Comparison of ENCODE assay signal across 20 cellular contexts in genomic region chr11:16780698-16781550, GRCh38.
"Had no signal": no experiment of that assay in that cellular context is flagged by ENCODE, and none has a peak within 500 bp of the region (broad histone marks: within the 10 kb centered on the region; RNA-seq: fewer than 3 reads in every experiment).

No MANE protein-coding gene starts in this region.

- H3K36me3 Mint-ChIP-seq: activated naive CD4-positive, alpha-beta T cell treated with anti-CD3 and anti-CD28 coated beads, Interleukin-2, amount 50 U/mL, for 24 hours; natural killer cell treated with Interleukin-12 subunit alpha and Interleukin-12 subunit beta and Interleukin-15 and Interleukin-18, amount 100 ng/mL, for 72 hours had no signal

- H3K4me3 Mint-ChIP-seq: activated naive CD4-positive, alpha-beta T cell treated with anti-CD3 and anti-CD28 coated beads, Interleukin-2, amount 50 U/mL, for 24 hours; activated T-cell treated with anti-CD3 and anti-CD28 coated beads, Interleukin-2, amount 50 U/mL, for 72 hours; endodermal cell; natural killer cell treated with Interleukin-12 subunit alpha and Interleukin-12 subunit beta and Interleukin-15 and Interleukin-18, amount 100 ng/mL, for 72 hours; stimulated activated naive CD8-positive, alpha-beta T cell treated with anti-CD3 and anti-CD28 coated beads, Interleukin-15, Interleukin-2, amounts not matched to agents 100 ng/mL and 50 ng/mL, for 24 hours had no signal

- DNase-seq: activated CD4-positive, alpha-beta T cell treated with anti-CD3 and anti-CD28 coated beads for 1 hour; activated CD8-positive, alpha-beta memory T cell treated with anti-CD3 and anti-CD28 coated beads, Interleukin-2, amount 50 U/mL, for 48 hours; activated gamma-delta T cell; activated T-cell treated with anti-CD3 and anti-CD28 coated beads, Interleukin-2, amount 50 U/mL, for 72 hours; dorsolateral prefrontal cortex; endodermal cell; foreskin keratinocyte; left colon; lower lobe of right lung; stimulated activated CD4-positive, alpha-beta T cell treated with anti-CD3 and anti-CD28 coated beads, Interleukin-2, amount 100 ng/mL, for 48 hours; SW 1271; T-helper 2 cell; WERI-Rb-1 had no signal

- ATAC-seq: activated T-cell treated with anti-CD3 and anti-CD28 coated beads, Interleukin-2, amount 50 U/mL, for 72 hours; foreskin keratinocyte; lower lobe of right lung had no signal

- H3K27ac ChIP-seq: dorsolateral prefrontal cortex, foreskin keratinocyte, hepatocyte, lower lobe of right lung, suprapubic skin, upper lobe of left lung, WERI-Rb-1 had no signal

- H3K27me3 Mint-ChIP-seq: activated naive CD4-positive, alpha-beta T cell treated with anti-CD3 and anti-CD28 coated beads, Interleukin-2, amount 50 U/mL, for 24 hours; natural killer cell treated with Interleukin-12 subunit alpha and Interleukin-12 subunit beta and Interleukin-15 and Interleukin-18, amount 100 ng/mL, for 72 hours; progenitor cell of endocrine pancreas; stimulated activated naive CD8-positive, alpha-beta T cell treated with anti-CD3 and anti-CD28 coated beads, Interleukin-15, Interleukin-2, amounts not matched to agents 100 ng/mL and 50 ng/mL, for 24 hours had no signal

- H3K4me1 Mint-ChIP-seq: activated naive CD4-positive, alpha-beta T cell treated with anti-CD3 and anti-CD28 coated beads, Interleukin-2, amount 50 U/mL, for 24 hours had no signal

- H3K9me3 Mint-ChIP-seq: activated naive CD4-positive, alpha-beta T cell treated with anti-CD3 and anti-CD28 coated beads, Interleukin-2, amount 50 U/mL, for 24 hours; activated T-cell treated with anti-CD3 and anti-CD28 coated beads, Interleukin-2, amount 50 U/mL, for 72 hours; endodermal cell; natural killer cell treated with Interleukin-12 subunit alpha and Interleukin-12 subunit beta and Interleukin-15 and Interleukin-18, amount 100 ng/mL, for 72 hours; stimulated activated naive CD8-positive, alpha-beta T cell treated with anti-CD3 and anti-CD28 coated beads, Interleukin-15, Interleukin-2, amounts not matched to agents 100 ng/mL and 50 ng/mL, for 24 hours had no signal

- H3K4me3 ChIP-seq: dorsolateral prefrontal cortex, hepatocyte, lower lobe of right lung, suprapubic skin, upper lobe of left lung had no signal

- H3K36me3 ChIP-seq: suprapubic skin had no signal

- H3K27me3 ChIP-seq: dorsolateral prefrontal cortex, foreskin keratinocyte, hepatocyte, suprapubic skin, upper lobe of left lung had no signal

- H3K27ac Mint-ChIP-seq: activated naive CD4-positive, alpha-beta T cell treated with anti-CD3 and anti-CD28 coated beads, Interleukin-2, amount 50 U/mL, for 24 hours; activated T-cell treated with anti-CD3 and anti-CD28 coated beads, Interleukin-2, amount 50 U/mL, for 72 hours; endodermal cell; natural killer cell treated with Interleukin-12 subunit alpha and Interleukin-12 subunit beta and Interleukin-15 and Interleukin-18, amount 100 ng/mL, for 72 hours; progenitor cell of endocrine pancreas; stimulated activated naive CD8-positive, alpha-beta T cell treated with anti-CD3 and anti-CD28 coated beads, Interleukin-15, Interleukin-2, amounts not matched to agents 100 ng/mL and 50 ng/mL, for 24 hours had no signal

- H3K9me3 ChIP-seq: lower lobe of right lung, suprapubic skin, upper lobe of left lung had no signal
